ENCODE assay signal across 20 cellular contexts in genomic region chr7:5443678-5444077, GRCh38. TPM values are rescaled to one million over a fixed set of nuclear protein-coding genes. Genes with fewer than 3 reads are reported as not detected.
A peak's percentile ranks its signal among the peaks of the same experiment; 100 is the strongest.
DNase-seq lines count a peak whose midpoint lies in the region; ATAC-seq, FAIRE-seq and TF ChIP-seq lines count a peak whose summit lies in the region.
"Had no signal": no experiment of that assay in that cellular context is flagged by ENCODE, and none has a peak within 500 bp of the region (broad histone marks: within the 10 kb centered on the region; RNA-seq: fewer than 3 reads in every experiment).

No MANE protein-coding gene starts in this region.

- H4K8ac ChIP-seq in neuronal stem cell (ENCODE audit: low read depth, low read length), result no peak overlapping the region

- H3K4me3 Mint-ChIP-seq in CD8-positive, alpha-beta T cell, result no peak overlapping the region
- H3K4me3 Mint-ChIP-seq: CD14-positive monocyte had no signal

- TF ChIP-seq EP300 in HepG2 (IDR thresholded peaks at IDR 0.05; ENCODE audit: low read depth in 2 of 2, low read length in 2 of 2) (no peak), HepG2 (CRISPR knock-in tag; IDR thresholded peaks at IDR 0.05; ENCODE audit: borderline replicate concordance) (no peak), K562 (IDR thresholded peaks at IDR 0.05; ENCODE audit: low read length) (no peak)

- TF ChIP-seq POLR2A in HepG2 (IDR thresholded peaks at IDR 0.05; ENCODE audit: insufficient read depth in 1 of 2, low read depth in 2 of 2, low read length in 2 of 2) (no peak; a peak in 1 of 4 replicates), right lobe of liver (IDR thresholded peaks at IDR 0.05) (no peak), K562 (conservative IDR thresholded peaks at IDR 0.05) (no peak)

- H2BK15ac ChIP-seq in neuronal stem cell (ENCODE audit: low read length), result no peak overlapping the region

- H3K9me3 ChIP-seq in HepG2 (ENCODE audit: low read length) (no peaks in the 10 kb centered on the region), right lobe of liver (no peaks in the 10 kb centered on the region), K562 (replicated peaks; ENCODE audit: control insufficient read depth, insufficient read depth, low read depth, low read length) (no peaks in the 10 kb centered on the region), neuronal stem cell (replicated peaks in 1 of 2; ENCODE audit: control insufficient read depth in 2 of 2, insufficient read depth in 1 of 2, low read depth in 1 of 2, low read length in 2 of 2) (peaks cover 0 to 2% of the 10 kb centered on the region in 2 donors), left ventricle myocardium inferior (replicated peaks) (no peaks in the 10 kb centered on the region)
- no peaks in the 10 kb centered on the region for H3K9me3 ChIP-seq in CD8-positive, alpha-beta T cell (ENCODE audit: low read length)

- H3K27ac ChIP-seq in HepG2 (ENCODE audit: extremely low read length, insufficient read depth, low read length) (no peak overlapping the region), right lobe of liver (no peak overlapping the region), K562 (ENCODE audit: extremely low read depth, low read depth, low read length) (no peak overlapping the region), neuronal stem cell (replicated peaks; ENCODE audit: low read length) (no peak overlapping the region), left ventricle myocardium inferior (replicated peaks) (no peak overlapping the region)
- no peak overlapping the region for H3K27ac ChIP-seq in CD8-positive, alpha-beta T cell (ENCODE audit: low read depth, low read length)

- in situ Hi-C loops in HepG2 (cut with HindIII; ENCODE audit: extremely low pct_ligation_motif_present, low pct_unique_long_range_greater_than_20kb), result no loop called here
- in situ Hi-C loops in K562 (cut with MboI), result no loop called here

- H3K9me1 ChIP-seq in K562 (ENCODE audit: control insufficient read depth, insufficient read depth, low read length), result no peaks in the 10 kb centered on the region

- H3K9ac ChIP-seq in HepG2 (ENCODE audit: insufficient read depth, low read depth, low read length) (no peak overlapping the region), K562 (ENCODE audit: insufficient read depth in 1 of 2, low read depth in 2 of 2, low read length in 2 of 2) (peak overlapping the region in 1 of 2 experiments; percentile 71; a peak in 2 of 4 replicates), neuronal stem cell (ENCODE audit: low read depth, low read length, poor library complexity) (no peak overlapping the region)

- no peak for FAIRE-seq in HepG2 (lab: Jason Lieb, UNC)
- FAIRE-seq in K562 (lab: Jason Lieb, UNC), result no peak
- no peak for FAIRE-seq in frontal cortex (lab: Jason Lieb, UNC)

- TF ChIP-seq CTCF in HepG2 (CRISPR knock-in tag; IDR thresholded peaks at IDR 0.05) (no peak), right lobe of liver (IDR thresholded peaks at IDR 0.05) (no peak), K562 (IDR thresholded peaks at IDR 0.05 in 2 of 3, conservative IDR thresholded peaks at IDR 0.05 in 1 of 3; ENCODE audit: insufficient read depth in 2 of 3, low read depth in 1 of 3, low read length in 3 of 3) (no peak), left ventricle myocardium inferior (IDR thresholded peaks at IDR 0.05; ENCODE audit: borderline replicate concordance) (no peak)
- TF ChIP-seq CTCF in CD8-positive, alpha-beta T cell (IDR thresholded peaks at IDR 0.05), result no peak

- no peak for ATAC-seq in HepG2
- no peak for ATAC-seq in right lobe of liver
- peak; percentile 16; the same call in 1 of the 3 replicates for ATAC-seq in K562
- ATAC-seq in CD8-positive, alpha-beta T cell, result no peak

- intact Hi-C loops in HepG2 (cut with micrococcal nuclease; ENCODE audit: unreplicated experiment), result no loop called here
- intact Hi-C loops in right lobe of liver (cut with DNase I), result no loop called here
- intact Hi-C loops in K562 (cut with micrococcal nuclease), result no loop called here
- intact Hi-C loops in CD8-positive, alpha-beta T cell (cut with DNase I, micrococcal nuclease), result no loop called here
- intact Hi-C loops in left ventricle myocardium inferior (cut with micrococcal nuclease), result no loop called here

- no peak overlapping the region for H3K4me2 ChIP-seq in HepG2 (ENCODE audit: low read depth, low read length)
- H3K4me2 ChIP-seq in K562 (ENCODE audit: insufficient read depth, low read length), result no peak overlapping the region
- H3K4me2 ChIP-seq in neuronal stem cell (ENCODE audit: insufficient read depth, low read length, poor library complexity, severe bottlenecking), result no peak overlapping the region

- H3K79me2 ChIP-seq in HepG2 (ENCODE audit: insufficient read depth, low read length) (no peaks in the 10 kb centered on the region), K562 (ENCODE audit: control insufficient read depth, insufficient read depth, low read length) (no peaks in the 10 kb centered on the region)

- POLR2A ChIA-PET in HepG2 (lab: Yijun Ruan, JAX), result no interaction called here
- POLR2A ChIA-PET in K562 (lab: Yijun Ruan, JAX), result interaction anchor here (1.0 to 3.2 kb wide), 5 partner anchors 8 to 19 kb away, joined by 3 to 16 read pairs (median 4); no protein-coding TSS in a partner anchor
- POLR2A ChIA-PET in CD8-positive, alpha-beta T cell (lab: Charles Lee), result no interaction called here

- BruUV-seq in HepG2 (replicated peaks; lab: Mats Ljungman, UMichigan) (no TSS peak), K562 (replicated peaks; lab: Mats Ljungman, UMichigan) (no TSS peak)

- H3K4me1 ChIP-seq in HepG2 (ENCODE audit: insufficient read depth, low read length) (peaks cover 58% of the 10 kb centered on the region), right lobe of liver (peaks cover 0 to 6% (median 0%) of the 10 kb centered on the region in 4 donors), K562 (replicated peaks in 1 of 2; ENCODE audit: control insufficient read depth in 2 of 2, insufficient read depth in 2 of 2, low read length in 2 of 2) (peaks cover 9 to 40% of the 10 kb centered on the region in 2 experiments; a peak in 4 of 5 replicates), neuronal stem cell (ENCODE audit: control insufficient read depth in 2 of 2, insufficient read depth in 1 of 2, low read depth in 1 of 2, low read length in 2 of 2) (peaks cover 12 to 38% of the 10 kb centered on the region in 2 donors), left ventricle myocardium inferior (peaks cover 14% of the 10 kb centered on the region)
- no peaks in the 10 kb centered on the region for H3K4me1 ChIP-seq in CD8-positive, alpha-beta T cell (ENCODE audit: insufficient read depth, low read length)

- no peak overlapping the region for H3K18ac ChIP-seq in neuronal stem cell (ENCODE audit: low read length)

- H3K4me3 ChIP-seq in HepG2 (replicated peaks in 1 of 3; ENCODE audit: insufficient read depth in 1 of 3, low read depth in 2 of 3, low read length in 3 of 3), result no peak overlapping the region
- no peak overlapping the region for H3K4me3 ChIP-seq in right lobe of liver
- no peak overlapping the region for H3K4me3 ChIP-seq in K562
- no peak overlapping the region for H3K4me3 ChIP-seq in neuronal stem cell (ENCODE audit: low read length in 2 of 2)
- H3K4me3 ChIP-seq in CD8-positive, alpha-beta T cell (ENCODE audit: low read depth, low read length), result no peak overlapping the region
- no peak overlapping the region for H3K4me3 ChIP-seq in left ventricle myocardium inferior

- H3K23ac ChIP-seq in neuronal stem cell (ENCODE audit: low read depth, low read length, poor library complexity), result no peak overlapping the region

- no peak overlapping the region for H3K14ac ChIP-seq in neuronal stem cell (ENCODE audit: low read length)

- H4K20me1 ChIP-seq in HepG2 (ENCODE audit: insufficient read depth, low read length), result no peaks in the 10 kb centered on the region
- H4K20me1 ChIP-seq in K562 (replicated peaks; ENCODE audit: control insufficient read depth, insufficient read depth, low read length), result no peaks in the 10 kb centered on the region

- no peak overlapping the region for H2AFZ ChIP-seq in HepG2 (ENCODE audit: low read length)
- H2AFZ ChIP-seq in K562 (ENCODE audit: low read depth, low read length), result no peak overlapping the region
- no peak overlapping the region for H2AFZ ChIP-seq in neuronal stem cell (ENCODE audit: low read length)

- H3K36me3 Mint-ChIP-seq in CD8-positive, alpha-beta T cell, result no peaks in the 10 kb centered on the region

- peak overlapping the region; percentile 3 for H2BK5ac ChIP-seq in neuronal stem cell (ENCODE audit: low read length)

- H3K36me3 ChIP-seq in HepG2 (replicated peaks in 1 of 2; ENCODE audit: control insufficient read depth in 1 of 2, insufficient read depth in 2 of 2, low read length in 2 of 2) (no peaks in the 10 kb centered on the region), right lobe of liver (no peaks in the 10 kb centered on the region), K562 (ENCODE audit: control insufficient read depth, insufficient read depth, low read length) (no peaks in the 10 kb centered on the region), neuronal stem cell (replicated peaks in 1 of 2; ENCODE audit: control insufficient read depth in 2 of 2, insufficient read depth in 2 of 2, low read length in 2 of 2) (no peaks in the 10 kb centered on the region), left ventricle myocardium inferior (no peaks in the 10 kb centered on the region)
- H3K36me3 ChIP-seq in CD8-positive, alpha-beta T cell (ENCODE audit: insufficient read depth, low read length), result no peaks in the 10 kb centered on the region

- no peak overlapping the region for H2AK5ac ChIP-seq in neuronal stem cell (ENCODE audit: low read depth, low read length)

- TF ChIP-seq RAD21 in HepG2 (CRISPR knock-in tag; IDR thresholded peaks at IDR 0.05) (no peak), K562 (CRISPR knock-in tag; conservative IDR thresholded peaks at IDR 0.05 in 1 of 2, IDR thresholded peaks at IDR 0.05 in 1 of 2) (no peak)

- no peak overlapping the region for H4K91ac ChIP-seq in neuronal stem cell (ENCODE audit: low read depth, low read length, poor library complexity)

- CTCF ChIA-PET in HepG2 (lab: Yijun Ruan, JAX; ENCODE audit: low intra/inter-chr PET ratio, low total read pairs), result no interaction called here
- CTCF ChIA-PET in K562 (lab: Yijun Ruan, JAX; ENCODE audit: low intra/inter-chr PET ratio), result no interaction called here
- CTCF ChIA-PET in CD8-positive, alpha-beta T cell (lab: Charles Lee), result no interaction called here

- no peaks in the 10 kb centered on the region for H3K4me1 Mint-ChIP-seq in CD8-positive, alpha-beta T cell (ENCODE audit: low read depth)

- H3K27ac Mint-ChIP-seq in CD8-positive, alpha-beta T cell, result no peak overlapping the region

- H3K27me3 ChIP-seq in HepG2 (ENCODE audit: control insufficient read depth in 1 of 2, insufficient read depth in 2 of 2, low read length in 2 of 2) (no peaks in the 10 kb centered on the region), right lobe of liver (no peaks in the 10 kb centered on the region), K562 (ENCODE audit: control insufficient read depth in 2 of 2, insufficient read depth in 2 of 2, low read length in 2 of 2) (no peaks in the 10 kb centered on the region), neuronal stem cell (ENCODE audit: control insufficient read depth in 3 of 3, insufficient read depth in 3 of 3, low read depth in 1 of 3, low read length in 3 of 3) (no peaks in the 10 kb centered on the region), left ventricle myocardium inferior (ENCODE audit: low read depth) (no peaks in the 10 kb centered on the region)
- no peaks in the 10 kb centered on the region for H3K27me3 ChIP-seq in CD8-positive, alpha-beta T cell (ENCODE audit: insufficient read depth, low read length)

- H2BK120ac ChIP-seq in neuronal stem cell (ENCODE audit: low read depth, low read length), result no peak overlapping the region

- WGBS in HepG2 (ENCODE audit: low lambda C conversion rate), result 92% methylated on average over 15 of the region's 16 CpGs
- 60% methylated on average over 3 of the region's 16 CpGs for WGBS in right lobe of liver (ENCODE audit: insufficient coverage, low coverage, low lambda C conversion rate, missing lambda C conversion rate)
- 39% methylated on average over 16 of the region's 16 CpGs for WGBS in K562 (ENCODE audit: insufficient coverage, low coverage, missing lambda C conversion rate)
- whole genome bisulfite sequencing in neuronal stem cell (ENCODE audit: extremely low coverage in 2 of 2, insufficient read length in 2 of 2, insufficient replicate concordance in 1 of 2), 2 donors, result no CpG with 5 or more reads among the region's 16 CpGs

- no peaks in the 10 kb centered on the region for H3K9me3 Mint-ChIP-seq in CD8-positive, alpha-beta T cell

- no peaks in the 10 kb centered on the region for H3K27me3 Mint-ChIP-seq in CD8-positive, alpha-beta T cell (ENCODE audit: low read depth)

- no peaks in the 10 kb centered on the region for H3K79me1 ChIP-seq in neuronal stem cell (ENCODE audit: low read depth, low read length)

- H2BK12ac ChIP-seq in neuronal stem cell (ENCODE audit: low read length), result no peak overlapping the region

- DNase-seq in HepG2 (ENCODE audit: low spot score) (no peak), right lobe of liver (no peak), K562 (ENCODE audit: extremely low read depth in 1 of 4, low spot score in 3 of 4) (no peak), neuronal stem cell (ENCODE audit: low spot score) (no peak), NCI-H2196 (lab: John Stamatoyannopoulos, UW; ENCODE audit: unreplicated experiment) (no peak), left ventricle myocardium inferior (no peak), frontal cortex (ENCODE audit: low spot score in 2 of 2) (no peak)
- DNase-seq in CD8-positive, alpha-beta T cell, result no peak
- DNase-seq: AML-193, DMS 273 treated with DMSO at 0.1 percent for 48 hours, DMS79 treated with DMSO at 0.1 percent for 48 hours, KG1, NCI-H1092 treated with DMSO at 0.1 percent for 48 hours, NCI-H1436 treated with DMSO at 0.1 percent for 48 hours, NCI-H1930, NCI-H345, NCI-H524, NCI-H774, SHP77 had no signal

- H3K4ac ChIP-seq in neuronal stem cell (ENCODE audit: low read length), result no peak overlapping the region

RNA-seq across cellular contexts. Expression of gene TNRC18, which starts 20.0 kb away (rescaled TPM):
- total RNA-seq in HepG2 (2016; rRNA removed; fragmentation: Illumina TruSeq; extraction: Trizol), result 12.8 and 17.4 TPM in 2 replicates
- total RNA-seq in HepG2 (2016; cell fraction: cytosol; rRNA removed; fragmentation: Illumina TruSeq; extraction: Trizol; ENCODE audit: low read depth), result 4.9 and 7.1 TPM in 2 replicates
- 12.8 and 21.5 TPM in 2 replicates for total RNA-seq in HepG2 (2016; cell fraction: insoluble cytoplasmic fraction; rRNA removed; fragmentation: Illumina TruSeq; extraction: Trizol)
- 4.9 and 5.6 TPM in 2 replicates for total RNA-seq in HepG2 (2016; cell fraction: membrane; rRNA removed; fragmentation: Illumina TruSeq; extraction: Trizol)
- 28.3 and 34.0 TPM in 2 replicates for total RNA-seq in HepG2 (2016; cell fraction: nucleus; rRNA removed; fragmentation: Illumina TruSeq; extraction: Trizol)
- polyA plus RNA-seq in HepG2 (2011; rRNA removed), result 10.9 and 11.7 TPM in 2 replicates
- 8.6 and 11.8 TPM in 2 replicates for polyA plus RNA-seq in HepG2 (2011; cell fraction: cytosol; rRNA removed)
- polyA plus RNA-seq in HepG2 (2011; cell fraction: nucleus; rRNA removed), result 65.7 and 102 TPM in 2 replicates
- 40.6 and 53.7 TPM in 2 replicates for polyA plus RNA-seq in HepG2 (2012)
- polyA plus RNA-seq in HepG2 (2016; cell fraction: cytosol; fragmentation: Illumina TruSeq; extraction: Trizol; ENCODE audit: low read depth), result 0.71 and 1.3 TPM in 2 replicates
- 16.6 and 19.8 TPM in 2 replicates for polyA plus RNA-seq in HepG2 (2016; cell fraction: insoluble cytoplasmic fraction; fragmentation: Illumina TruSeq; extraction: Trizol; ENCODE audit: low read depth)
- 0.82 and 1.2 TPM in 2 replicates for polyA plus RNA-seq in HepG2 (2016; cell fraction: membrane; fragmentation: Illumina TruSeq; extraction: Trizol; ENCODE audit: low read depth)
- 58.8 and 59.2 TPM in 2 replicates for polyA plus RNA-seq in HepG2 (2016; cell fraction: nucleus; fragmentation: Illumina TruSeq; extraction: Trizol; ENCODE audit: insufficient read depth, low read depth)
- polyA minus RNA-seq in HepG2 (2011; rRNA and poly(A)+ RNA removed; ENCODE audit: low replicate concordance), result 11.2 and 51.4 TPM in 2 replicates
- polyA minus RNA-seq in HepG2 (2011; cell fraction: cytosol; rRNA and poly(A)+ RNA removed), result 44.7 and 49.3 TPM in 2 replicates
- 49.2 and 54.8 TPM in 2 replicates for polyA minus RNA-seq in HepG2 (2011; cell fraction: nucleus; rRNA and poly(A)+ RNA removed)
- 10 to 100 TPM; 27.0 to 36.9 (median 30.5) TPM for total RNA-seq in right lobe of liver
- 41.9 and 74.6 TPM in 2 replicates for total RNA-seq in K562 (2011; cell fraction: chromatin; rRNA removed; ENCODE audit: low replicate concordance)
- 31.5 and 35.9 TPM in 2 replicates for total RNA-seq in K562 (2011; cell fraction: nucleolus; rRNA removed)
- total RNA-seq in K562 (2011; cell fraction: nucleoplasm; rRNA removed), result 35.6 and 54.7 TPM in 2 replicates
- 14.3 and 18.0 TPM in 2 replicates for total RNA-seq in K562 (2014; rRNA removed)
- 10.8 and 12.1 TPM in 2 replicates for total RNA-seq in K562 (2014; rRNA removed; fragmentation: Illumina TruSeq; extraction: Trizol)
- total RNA-seq in K562 (2015; rRNA removed; fragmentation: Illumina TruSeq; extraction: Trizol), result 19.8 and 23.5 TPM in 2 replicates
- 29.8 and 43.2 TPM in 2 replicates for total RNA-seq in K562 (2021)
- polyA plus RNA-seq in K562 (2011; rRNA removed), result 3.2 and 4.2 TPM in 2 replicates
- polyA plus RNA-seq in K562 (2011; cell fraction: cytosol; rRNA removed), result 3.5 and 8.3 TPM in 2 replicates
- 12.6 and 17.1 TPM in 2 replicates for polyA plus RNA-seq in K562 (2011; cell fraction: nucleus; rRNA removed)
- polyA plus RNA-seq in K562 (2012), result 25.7 and 34.0 TPM in 2 replicates
- 22.3 and 22.7 TPM in 2 replicates for polyA plus RNA-seq in K562 (2014; fragmentation: Illumina TruSeq; extraction: Trizol)
- polyA plus RNA-seq in K562 (2014; fragmentation: Nextera tagmentation; extraction: Ambion mirVana), result under 1 TPM; 0.03 TPM
- 19.2 and 27.2 TPM in 2 replicates for polyA plus RNA-seq in K562 (2014; rRNA removed)
- polyA minus RNA-seq in K562 (2011; rRNA and poly(A)+ RNA removed), result 10.0 and 10.2 TPM in 2 replicates
- polyA minus RNA-seq in K562 (2011; cell fraction: cytosol; rRNA and poly(A)+ RNA removed), result 18.2 and 26.2 TPM in 2 replicates
- 11.3 and 12.7 TPM in 2 replicates for polyA minus RNA-seq in K562 (2011; cell fraction: nucleus; rRNA and poly(A)+ RNA removed)
- polyA plus RNA-seq in neuronal stem cell (2013, experiment 1 of 2), result 33.6 TPM
- 37.1 TPM for polyA plus RNA-seq in neuronal stem cell (2013, experiment 2 of 2)
- total RNA-seq in CD8-positive, alpha-beta T cell, result 100 to 1,000 TPM in 1 of 2 experiments, 10 to 100 TPM in 1; 87.0 to 107 TPM
- total RNA-seq in left ventricle myocardium inferior, result 27.7 TPM
- 40.8 TPM for total RNA-seq in frontal cortex

Comparison
In these comparisons a context has a peak if more than half of its experiments do, and no peak if none do; other contexts are left out.
1. Of the 241 proteins assayed by ChIP-seq in both HepG2 and K562: peak only in HepG2: none; only in K562: none; in both: ZBTB33; in neither: 240.